18 cellular contexts compared by ENCODE assay signal in genomic region chr1:79430437-79430836, GRCh38.
DNase-seq lines count a peak whose midpoint lies in the region; ATAC-seq and TF ChIP-seq lines count a peak whose summit lies in the region.
"Had no signal": no experiment of that assay in that cellular context is flagged by ENCODE, and none has a peak within 500 bp of the region (broad histone marks: within the 10 kb centered on the region; RNA-seq: fewer than 3 reads in every experiment).

No MANE protein-coding gene starts in this region.

- no peaks in the 10 kb centered on the region for H4K20me1 ChIP-seq in neural progenitor cell (ENCODE audit: low read depth)
- H4K20me1 ChIP-seq: BLaER1 had no signal

- H3K4me1 ChIP-seq in neural progenitor cell: no peaks in the 10 kb centered on the region
- H3K4me1 ChIP-seq in Peyer's patch: no peaks in the 10 kb centered on the region

- no peaks in the 10 kb centered on the region for H3K27me3 ChIP-seq in neural progenitor cell
- H3K27me3 ChIP-seq in Peyer's patch: no peaks in the 10 kb centered on the region
- H3K27me3 ChIP-seq: BLaER1 had no signal

- H3K36me3 ChIP-seq in neural progenitor cell (no peaks in the 10 kb centered on the region), Peyer's patch (no peaks in the 10 kb centered on the region)
- H3K36me3 ChIP-seq: BLaER1 had no signal

- H3K27me3 Mint-ChIP-seq in WTC11 (ENCODE audit: low read depth) (no peaks in the 10 kb centered on the region), glutamatergic neuron (ENCODE audit: unreplicated experiment) (peaks cover 2% of the 10 kb centered on the region), neural progenitor cell (ENCODE audit: insufficient read depth, low read depth) (no peaks in the 10 kb centered on the region), endothelial cell (ENCODE audit: unreplicated experiment) (no peaks in the 10 kb centered on the region)
- H3K27me3 Mint-ChIP-seq: CD4-positive, alpha-beta memory T cell; IgD-negative memory B cell had no signal

- no peaks in the 10 kb centered on the region for H3K9me3 Mint-ChIP-seq in WTC11
- H3K9me3 Mint-ChIP-seq in glutamatergic neuron (ENCODE audit: unreplicated experiment): no peaks in the 10 kb centered on the region
- H3K9me3 Mint-ChIP-seq in neural progenitor cell: no peaks in the 10 kb centered on the region
- H3K9me3 Mint-ChIP-seq in endothelial cell (ENCODE audit: unreplicated experiment): no peaks in the 10 kb centered on the region
- H3K9me3 Mint-ChIP-seq: IgD-negative memory B cell had no signal

- CTCF ChIA-PET in WTC11 (lab: Charles Lee): no interaction called here

- TF ChIP-seq CTCF in WTC11 (IDR thresholded peaks at IDR 0.05) (no peak), glutamatergic neuron (IDR thresholded peaks at IDR 0.05; ENCODE audit: partially characterized antibody, unreplicated experiment) (no peak), neural progenitor cell (IDR thresholded peaks at IDR 0.05) (no peak), endothelial cell (IDR thresholded peaks at IDR 0.05; ENCODE audit: unreplicated experiment) (no peak), Peyer's patch (IDR thresholded peaks at IDR 0.05) (no peak)

- H3K4me1 Mint-ChIP-seq in WTC11 (0 out of 2 replicates have a peak, but pooled peaks cover 3% of the 10 kb centered on the region), glutamatergic neuron (ENCODE audit: low read depth, unreplicated experiment) (peaks cover 6% of the 10 kb centered on the region), neural progenitor cell (peaks cover 2% of the 10 kb centered on the region), endothelial cell (ENCODE audit: unreplicated experiment) (no peaks in the 10 kb centered on the region)
- H3K4me1 Mint-ChIP-seq: CD14-positive monocyte; CD4-positive, alpha-beta memory T cell had no signal

- no peaks in the 10 kb centered on the region for H3K79me2 ChIP-seq in neural progenitor cell (ENCODE audit: low read depth)

- H3K9me3 ChIP-seq in neural progenitor cell (ENCODE audit: low read depth): no peaks in the 10 kb centered on the region
- no peaks in the 10 kb centered on the region for H3K9me3 ChIP-seq in Peyer's patch
- H3K9me3 ChIP-seq: BLaER1 had no signal

- H3F3A ChIP-seq in neural progenitor cell (ENCODE audit: low read depth): no peaks in the 10 kb centered on the region

- TF ChIP-seq POLR2A in Peyer's patch (IDR thresholded peaks at IDR 0.05): no peak

- POLR2A ChIA-PET in WTC11 (lab: Charles Lee): no interaction called here

- no peak overlapping the region for H3K4me3 Mint-ChIP-seq in WTC11
- H3K4me3 Mint-ChIP-seq in glutamatergic neuron (ENCODE audit: unreplicated experiment): no peak overlapping the region
- no peak overlapping the region for H3K4me3 Mint-ChIP-seq in neural progenitor cell
- H3K4me3 Mint-ChIP-seq in endothelial cell (ENCODE audit: unreplicated experiment): no peak overlapping the region
- H3K4me3 Mint-ChIP-seq: CD14-positive monocyte; CD4-positive, alpha-beta memory T cell; IgD-negative memory B cell had no signal

- peak; percentile 84 for ATAC-seq in WTC11
- ATAC-seq in HG02870 (IDR thresholded peaks at IDR 0.05; ENCODE audit: unreplicated experiment): no peak
- ATAC-seq: GM12878, HepG2 had no signal

- no peaks in the 10 kb centered on the region for H3K36me3 Mint-ChIP-seq in WTC11
- H3K36me3 Mint-ChIP-seq in glutamatergic neuron (ENCODE audit: unreplicated experiment): no peaks in the 10 kb centered on the region
- no peaks in the 10 kb centered on the region for H3K36me3 Mint-ChIP-seq in neural progenitor cell
- H3K36me3 Mint-ChIP-seq in endothelial cell (ENCODE audit: low read depth, unreplicated experiment): no peaks in the 10 kb centered on the region
- H3K36me3 Mint-ChIP-seq: CD14-positive monocyte; CD4-positive, alpha-beta memory T cell; IgD-negative memory B cell had no signal

- H3K27ac ChIP-seq in neural progenitor cell (no peak overlapping the region), Peyer's patch (no peak overlapping the region)
- H3K27ac ChIP-seq: BLaER1 had no signal

- DNase-seq in ELF-1 (ENCODE audit: low read depth, low spot score) (peak; percentile 2), WTC11 (ENCODE audit: low spot score) (peak; percentile 13), glutamatergic neuron (peak; percentile 34), neural progenitor cell (ENCODE audit: low spot score) (peak; percentile 5), endothelial cell (ENCODE audit: low spot score) (no peak), Peyer's patch (no peak)
- DNase-seq in activated CD4-positive, CD25-positive, alpha-beta regulatory T cell treated with anti-CD3 and anti-CD28 coated beads, Interleukin-2, amount 50 U/mL, for 72 hours: no peak
- DNase-seq: 8988T; CD4-positive, alpha-beta memory T cell; DMS153; DMS79; HCEC 1CT had no signal

- H3K4me3 ChIP-seq in neural progenitor cell (no peak overlapping the region), Peyer's patch (no peak overlapping the region)
- H3K4me3 ChIP-seq: BLaER1, GM12878 had no signal

- H2AFZ ChIP-seq in neural progenitor cell (replicated peaks): no peak overlapping the region

- H3K9ac ChIP-seq in neural progenitor cell: no peak overlapping the region
- H3K9ac ChIP-seq: BLaER1 had no signal

- no peak overlapping the region for H3K4me2 ChIP-seq in neural progenitor cell

- H3K27ac Mint-ChIP-seq in WTC11 (no peak overlapping the region), glutamatergic neuron (ENCODE audit: unreplicated experiment) (no peak overlapping the region), neural progenitor cell (no peak overlapping the region), endothelial cell (ENCODE audit: unreplicated experiment) (no peak overlapping the region)
- H3K27ac Mint-ChIP-seq: CD4-positive, alpha-beta memory T cell had no signal

TF ChIP-seq in WTC11, 78 proteins besides CTCF, POLR2A, EP300 and RAD21 (continues in another document):
- TF ChIP-seq ELF4 (CRISPR knock-in tag; IDR thresholded peaks at IDR 0.05; ENCODE audit: low read depth): no peak
- no peak for TF ChIP-seq E2F1 (CRISPR knock-in tag; IDR thresholded peaks at IDR 0.05)
- TF ChIP-seq ZNF317 (CRISPR knock-in tag; IDR thresholded peaks at IDR 0.05; ENCODE audit: borderline replicate concordance, low read depth): no peak
- no peak for TF ChIP-seq RELA (CRISPR knock-in tag; IDR thresholded peaks at IDR 0.05; ENCODE audit: borderline replicate concordance)
- no peak for TF ChIP-seq AR (CRISPR knock-in tag; IDR thresholded peaks at IDR 0.05)
- TF ChIP-seq STAT6 (CRISPR knock-in tag; conservative IDR thresholded peaks at IDR 0.05; ENCODE audit: low read depth): no peak
- TF ChIP-seq MLX (CRISPR knock-in tag; IDR thresholded peaks at IDR 0.05): no peak
- no peak for TF ChIP-seq ZNF396 (CRISPR knock-in tag; IDR thresholded peaks at IDR 0.05; ENCODE audit: borderline replicate concordance)

Comparison
In these comparisons a context has a peak if more than half of its experiments do, and no peak if none do; other contexts are left out.
1. DNase-seq: peak in ELF-1 (single experiment), WTC11 (single experiment), glutamatergic neuron (single experiment) and neural progenitor cell (single experiment); none in endothelial cell (single experiment), activated CD4-positive, CD25-positive, alpha-beta regulatory T cell treated with anti-CD3 and anti-CD28 coated beads, Interleukin-2, amount 50 U/mL, for 72 hours (single experiment) and Peyer's patch (0 of 3).